Comparison of ENCODE assay signal across 25 cellular contexts in the genomic region with DNA sequence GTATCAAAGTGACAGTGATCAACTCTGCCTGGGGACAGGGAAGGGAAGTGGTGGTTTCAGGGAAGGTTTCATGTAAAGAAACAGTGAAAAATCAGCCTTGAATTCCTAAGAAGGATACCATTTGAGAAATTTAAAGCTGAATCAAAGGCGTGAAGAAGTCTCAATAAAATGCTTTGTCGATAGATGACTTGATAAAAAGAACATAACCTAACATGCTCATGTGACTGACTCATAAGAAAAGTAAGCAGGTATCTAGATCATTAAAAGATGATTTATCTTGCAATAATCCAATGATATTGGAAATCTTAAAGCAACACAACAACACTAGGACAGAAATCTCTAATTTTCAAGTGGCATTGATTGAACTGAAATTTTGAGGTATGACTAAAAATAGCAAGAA.
"Had no signal": no experiment of that assay in that cellular context is flagged by ENCODE, and none has a peak within 500 bp of the region (broad histone marks: within the 10 kb centered on the region; RNA-seq: fewer than 3 reads in every experiment).

No MANE protein-coding gene starts in this region.

- H3K4me3 ChIP-seq: left lung, lung, mucosa of descending colon, ovary, right atrium auricular region, right lobe of liver, smooth muscle cell, tibial nerve, uterus had no signal

- H3K36me3 Mint-ChIP-seq: memory B cell; naive thymus-derived CD4-positive, alpha-beta T cell; natural killer cell treated with Interleukin-12 subunit alpha and Interleukin-12 subunit beta and Interleukin-15 and Interleukin-18, amount 100 ng/mL, for 72 hours; stimulated activated memory B cell treated with anti-CD40 and anti-IgM and Interleukin-4, amounts not matched to agents 10 μg/mL and 1 μg/mL and 100 μg/mL, for 72 hours; type B pancreatic cell had no signal

- H3K36me3 ChIP-seq: left lung, ovary, right atrium auricular region, right lobe of liver, tibial nerve, uterus had no signal

- ATAC-seq: left lung; mucosa of descending colon; naive thymus-derived CD4-positive, alpha-beta T cell; natural killer cell treated with Interleukin-12 subunit alpha and Interleukin-12 subunit beta and Interleukin-15 and Interleukin-18, amount 100 ng/mL, for 72 hours; right lobe of liver; stimulated activated memory B cell treated with anti-CD40 and anti-IgM and Interleukin-4, amounts not matched to agents 10 μg/mL and 1 μg/mL and 100 μg/mL, for 72 hours; stimulated activated naive CD8-positive, alpha-beta T cell treated with anti-CD3 and anti-CD28 coated beads, Interleukin-15, amount 100 ng/mL, for 72 hours had no signal

- H3K9me3 Mint-ChIP-seq: memory B cell; naive thymus-derived CD4-positive, alpha-beta T cell; natural killer cell treated with Interleukin-12 subunit alpha and Interleukin-12 subunit beta and Interleukin-15 and Interleukin-18, amount 100 ng/mL, for 72 hours; stimulated activated memory B cell treated with anti-CD40 and anti-IgM and Interleukin-4, amounts not matched to agents 10 μg/mL and 1 μg/mL and 100 μg/mL, for 72 hours; stimulated activated naive CD8-positive, alpha-beta T cell treated with anti-CD3 and anti-CD28 coated beads, Interleukin-15, amount 100 ng/mL, for 72 hours had no signal

- H3K4me1 Mint-ChIP-seq: memory B cell; naive thymus-derived CD4-positive, alpha-beta T cell; stimulated activated memory B cell treated with anti-CD40 and anti-IgM and Interleukin-4, amounts not matched to agents 10 μg/mL and 1 μg/mL and 100 μg/mL, for 72 hours; stimulated activated naive CD8-positive, alpha-beta T cell treated with anti-CD3 and anti-CD28 coated beads, Interleukin-15, amount 100 ng/mL, for 72 hours had no signal

- H3K27me3 Mint-ChIP-seq: type B pancreatic cell had no signal

- H3K27ac Mint-ChIP-seq: memory B cell; naive thymus-derived CD4-positive, alpha-beta T cell; natural killer cell treated with Interleukin-12 subunit alpha and Interleukin-12 subunit beta and Interleukin-15 and Interleukin-18, amount 100 ng/mL, for 72 hours; progenitor cell of endocrine pancreas; stimulated activated memory B cell treated with anti-CD40 and anti-IgM and Interleukin-4, amounts not matched to agents 10 μg/mL and 1 μg/mL and 100 μg/mL, for 72 hours; stimulated activated naive CD8-positive, alpha-beta T cell treated with anti-CD3 and anti-CD28 coated beads, Interleukin-15, amount 100 ng/mL, for 72 hours; type B pancreatic cell had no signal

- H3K27me3 ChIP-seq: left lung, ovary, right atrium auricular region, right lobe of liver, tibial nerve, uterus had no signal

- FAIRE-seq: kidney had no signal

- DNase-seq: kidney; left colon; left lung; midbrain; mucosa of descending colon; naive thymus-derived CD4-positive, alpha-beta T cell; ovary; right lobe of liver; stimulated activated CD4-positive, alpha-beta T cell treated with anti-CD3 and anti-CD28 coated beads, Interleukin-1b, Interleukin-23, amount 100 ng/mL, for 48 hours; stimulated activated CD4-positive, alpha-beta T cell treated with anti-CD3 and anti-CD28 coated beads, Interleukin-2, amount 100 ng/mL, for 48 hours; stimulated activated CD4-positive, alpha-beta T cell treated with anti-CD3 and anti-CD28 coated beads, Interleukin-4, amount 100 ng/mL, for 4 hours; stimulated activated CD8-positive, alpha-beta memory T cell treated with anti-CD3 and anti-CD28 coated beads, Interleukin-4, amount 100 ng/mL, for 48 hours; stimulated activated naive CD4-positive, alpha-beta T cell treated with Interleukin-2 at 50 U/mL for 16 hours; stimulated activated naive CD8-positive, alpha-beta T cell treated with anti-CD3 and anti-CD28 coated beads, Interleukin-15, amount 100 ng/mL, for 72 hours; substantia nigra; uterus had no signal

- H3K9me3 ChIP-seq: left lung, mucosa of descending colon, ovary, right lobe of liver, uterus had no signal

- H3K27ac ChIP-seq: left lung, ovary, right atrium auricular region, right lobe of liver, tibial nerve, uterus had no signal

- H3K4me3 Mint-ChIP-seq: memory B cell; naive thymus-derived CD4-positive, alpha-beta T cell; natural killer cell treated with Interleukin-12 subunit alpha and Interleukin-12 subunit beta and Interleukin-15 and Interleukin-18, amount 100 ng/mL, for 72 hours; stimulated activated memory B cell treated with anti-CD40 and anti-IgM and Interleukin-4, amounts not matched to agents 10 μg/mL and 1 μg/mL and 100 μg/mL, for 72 hours; stimulated activated naive CD8-positive, alpha-beta T cell treated with anti-CD3 and anti-CD28 coated beads, Interleukin-15, amount 100 ng/mL, for 72 hours; type B pancreatic cell had no signal

- H3K4me1 ChIP-seq: left lung, right atrium auricular region, right lobe of liver, tibial nerve, uterus had no signal
